In the genomic region with DNA sequence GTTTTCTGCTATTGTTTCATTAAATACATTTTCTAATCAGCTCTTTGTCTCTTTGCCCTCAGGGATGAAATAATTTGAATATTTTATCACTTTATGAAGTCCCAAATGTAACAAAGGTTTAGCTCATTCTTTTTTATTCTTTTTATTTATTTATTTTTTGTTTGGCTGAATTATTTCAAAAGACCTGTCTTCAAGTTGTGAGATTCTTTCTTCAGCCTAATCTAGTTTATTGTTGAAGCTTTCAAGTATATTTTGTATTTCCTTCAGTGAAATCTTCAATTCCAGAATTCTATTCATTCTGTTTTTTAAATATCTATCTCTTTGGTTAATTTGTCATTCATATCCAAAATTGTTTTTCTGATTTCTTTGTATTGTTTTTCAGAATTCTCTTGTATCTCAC, we compare ENCODE assay signal across 20 cellular contexts. TPM values are rescaled to one million over a fixed set of nuclear protein-coding genes. Genes with fewer than 3 reads are reported as not detected.
"Had no signal": no experiment of that assay in that cellular context is flagged by ENCODE, and none has a peak within 500 bp of the region (broad histone marks: within the 10 kb centered on the region; RNA-seq: fewer than 3 reads in every experiment).

No MANE protein-coding gene starts in this region.

- H3K27ac ChIP-seq: breast epithelium, neutrophil, tibial nerve, vagina, VCaP had no signal

- H3K4me3 ChIP-seq: breast epithelium, tibial nerve, vagina had no signal

- H3K4me1 ChIP-seq: breast epithelium, tibial nerve, vagina had no signal

- H3K27me3 ChIP-seq: breast epithelium, neutrophil, tibial nerve, vagina had no signal

- H3K36me3 ChIP-seq: breast epithelium, neutrophil, tibial nerve, vagina had no signal

- H3K27ac Mint-ChIP-seq: mesothelial cell of epicardium had no signal

- H3K9me3 ChIP-seq: neutrophil, vagina had no signal

- DNase-seq: activated CD4-positive, alpha-beta T cell treated with anti-CD3 and anti-CD28 coated beads for 4 hours; activated naive CD4-positive, alpha-beta T cell treated with Interleukin-2 at 50 U/mL for 16 hours; aorta; hippocampal formation; kidney glomerular epithelial cell; stimulated activated CD4-positive, alpha-beta T cell treated with anti-CD3 and anti-CD28 coated beads, Interleukin-15, amount 100 ng/mL, for 24 hours; stimulated activated CD4-positive, alpha-beta T cell treated with anti-CD3 and anti-CD28 coated beads, Interleukin-4, amount 100 ng/mL, for 24 hours; T1000 had no signal

- H3K4me3 Mint-ChIP-seq: mesothelial cell of epicardium had no signal

- ATAC-seq: esophagus mucosa had no signal

RNA-seq across cellular contexts. Expression of a gene that starts 10.8 kb away (rescaled TPM):
- total RNA-seq: chondrocyte, dermis microvascular lymphatic vessel endothelial cell, glomerular endothelial cell, mesothelial cell of epicardium, myocyte, skeletal muscle tissue had no signal

RNA-seq across cellular contexts. Expression of a gene that starts 55.9 kb away (rescaled TPM):
- total RNA-seq: chondrocyte, dermis microvascular lymphatic vessel endothelial cell, glomerular endothelial cell, mesothelial cell of epicardium, myocyte had no signal
